17 cellular contexts compared by ENCODE assay signal in the genomic region with DNA sequence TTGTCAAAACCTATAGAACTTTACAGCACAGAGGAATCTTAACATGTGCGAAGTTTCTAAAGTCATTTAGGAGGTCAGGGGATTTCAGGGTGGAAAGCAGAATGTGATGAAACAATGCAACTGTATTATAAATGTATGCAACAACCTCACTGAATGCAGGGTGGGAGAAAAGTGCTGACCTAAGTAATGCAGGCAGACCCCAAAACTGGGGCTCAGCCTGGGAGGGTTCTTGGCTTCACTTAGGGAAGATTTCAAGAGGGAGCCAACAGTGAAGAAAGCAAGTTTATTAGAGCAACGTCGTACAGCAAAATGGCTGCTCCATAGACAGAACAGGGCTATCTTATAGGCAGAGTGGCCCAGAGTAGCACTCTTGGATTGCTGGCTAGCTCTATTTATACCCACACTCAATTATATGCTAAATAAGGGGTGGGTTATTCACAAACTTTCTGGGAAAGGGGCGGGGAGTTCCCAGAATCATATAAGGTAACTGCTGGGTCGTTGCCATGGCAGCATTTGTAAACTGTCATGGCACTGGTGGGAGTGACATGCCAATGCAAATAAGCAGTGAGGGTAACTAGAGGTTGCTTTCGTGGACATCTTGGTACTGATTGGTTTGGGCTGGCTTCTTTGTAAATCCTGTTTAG. TPM values are rescaled to one million over a fixed set of nuclear protein-coding genes. Genes with fewer than 3 reads are reported as not detected.
DNase-seq lines count a peak whose midpoint lies in the region; ATAC-seq and TF ChIP-seq lines count a peak whose summit lies in the region.
"Had no signal": no experiment of that assay in that cellular context is flagged by ENCODE, and none has a peak within 500 bp of the region (broad histone marks: within the 10 kb centered on the region; RNA-seq: fewer than 3 reads in every experiment).

No MANE protein-coding gene starts in this region.

- DNase-seq in stimulated activated CD4-positive, alpha-beta T cell treated with anti-CD3 and anti-CD28 coated beads, Interleukin-1b, Interleukin-23, amount 100 ng/mL, for 48 hours = peak; percentile 22
- no peak for DNase-seq in stimulated activated CD4-positive, alpha-beta T cell treated with anti-CD3 and anti-CD28 coated beads, Interleukin-2, amount 100 ng/mL, for 24 hours
- DNase-seq in astrocyte of the spinal cord (ENCODE audit: low read depth, low spot score) (peak; percentile 47), iris pigment epithelial cell (ENCODE audit: low read depth) (peak; percentile 68), NCI-H2081 (lab: John Stamatoyannopoulos, UW) (no peak), type B pancreatic cell (ENCODE audit: extremely low spot score, unreplicated experiment) (no peak), superior temporal gyrus (ENCODE audit: extremely low spot score) (no peak)
- DNase-seq: GDM1; hypothalamus; NCI-H345; SHP77 treated with DMSO at 0.1 percent for 48 hours; stimulated activated CD4-positive, alpha-beta T cell treated with anti-CD3 and anti-CD28 coated beads, Interleukin-4, amount 100 ng/mL, for 1 hour; stimulated activated naive CD4-positive, alpha-beta T cell had no signal

- peaks cover 18% of the 10 kb centered on the region for H3K4me1 Mint-ChIP-seq in type B pancreatic cell (ENCODE audit: unreplicated experiment)

- peaks cover 12% of the 10 kb centered on the region for H3K27me3 Mint-ChIP-seq in type B pancreatic cell
- H3K27me3 Mint-ChIP-seq: progenitor cell of endocrine pancreas had no signal

- no peaks in the 10 kb centered on the region for H3K9me3 Mint-ChIP-seq in type B pancreatic cell

- no peak for ATAC-seq in GM21737 (IDR thresholded peaks at IDR 0.05; ENCODE audit: unreplicated experiment)

- H3K36me3 Mint-ChIP-seq in type B pancreatic cell = no peaks in the 10 kb centered on the region

- no peak overlapping the region for H3K4me3 Mint-ChIP-seq in type B pancreatic cell

- no peak overlapping the region for H3K4me3 ChIP-seq in astrocyte of the spinal cord (ENCODE audit: low read depth, low read length)
- H3K4me3 ChIP-seq: adrenal gland; BLaER1 treated with 17β-estradiol and CSF1 and Interleukin-3, amounts not matched to agents 10 nM and 100 nM had no signal

- in situ Hi-C loops in astrocyte of the spinal cord (cut with HindIII; ENCODE audit: low sequenced_read_pairs) = no loop called here

- no peak for TF ChIP-seq CTCF in astrocyte of the spinal cord (IDR thresholded peaks at IDR 0.05; ENCODE audit: low read depth, low read length)
- no peak for TF ChIP-seq CTCF in type B pancreatic cell (conservative IDR thresholded peaks at IDR 0.05)

- no peak overlapping the region for H3K27ac Mint-ChIP-seq in type B pancreatic cell
- H3K27ac Mint-ChIP-seq: progenitor cell of endocrine pancreas had no signal

RNA-seq across cellular contexts. Expression of gene CAND2, which starts 14.2 kb away (rescaled TPM):
- 5.5 and 11.1 TPM in 2 replicates for total RNA-seq in type B pancreatic cell (ENCODE audit: low replicate concordance)

RNA-seq across cellular contexts. Expression of gene TMEM40, which starts 23.2 kb away (rescaled TPM):
- 16.3 and 51.3 TPM in 2 replicates for total RNA-seq in type B pancreatic cell (ENCODE audit: low replicate concordance)
- total RNA-seq: progenitor cell of endocrine pancreas had no signal

RNA-seq across cellular contexts. Expression of gene RPL32, which starts 59.1 kb away (rescaled TPM):
- 1,894 and 1,964 TPM in 2 replicates for total RNA-seq in type B pancreatic cell (ENCODE audit: low replicate concordance)

Comparison
In these comparisons a context has a peak if more than half of its experiments do, and no peak if none do; other contexts are left out.
1. DNase-seq: peak in stimulated activated CD4-positive, alpha-beta T cell treated with anti-CD3 and anti-CD28 coated beads, Interleukin-1b, Interleukin-23, amount 100 ng/mL, for 48 hours (single experiment), astrocyte of the spinal cord (single experiment) and iris pigment epithelial cell (single experiment); none in stimulated activated CD4-positive, alpha-beta T cell treated with anti-CD3 and anti-CD28 coated beads, Interleukin-2, amount 100 ng/mL, for 24 hours (0 of 2), NCI-H2081 (0 of 2), type B pancreatic cell (single experiment) and superior temporal gyrus (single experiment).